Comparison of ENCODE assay signal across 15 cellular contexts in genomic region chr6:20416063-20416454, GRCh38. TPM values are rescaled to one million over a fixed set of nuclear protein-coding genes. Genes with fewer than 3 reads are reported as not detected.
DNase-seq lines count a peak whose midpoint lies in the region; ATAC-seq, FAIRE-seq and TF ChIP-seq lines count a peak whose summit lies in the region.
"Had no signal": no experiment of that assay in that cellular context is flagged by ENCODE, and none has a peak within 500 bp of the region (broad histone marks: within the 10 kb centered on the region; RNA-seq: fewer than 3 reads in every experiment).

No MANE protein-coding gene starts in this region.

- no peaks in the 10 kb centered on the region for H3K9me2 ChIP-seq in Loucy (replicated peaks; ENCODE audit: low read depth, low read length)

- FAIRE-seq in small intestine (lab: Jason Lieb, UNC) (no peak), urothelium cell line (lab: Jason Lieb, UNC) (no peak)
- FAIRE-seq: A549, H54 had no signal

- TF ChIP-seq CTCF in Loucy (conservative IDR thresholded peaks at IDR 0.05; ENCODE audit: low read length), result no peak

- peak overlapping the region; percentile 99 for H3K9ac ChIP-seq in Loucy (ENCODE audit: low read depth, low read length, poor library complexity, severe bottlenecking)

- H3K36me3 ChIP-seq in Loucy (ENCODE audit: insufficient read depth, low read length) (peaks cover 12% of the 10 kb centered on the region), small intestine (ENCODE audit: control insufficient read depth in 2 of 2, insufficient read depth in 2 of 2, low read length in 2 of 2) (no peaks in the 10 kb centered on the region)
- H3K36me3 ChIP-seq: upper lobe of left lung had no signal

- H3K4me3 ChIP-seq in Loucy (ENCODE audit: low read length, poor library complexity, severe bottlenecking) (peak overlapping the region; percentile 66), small intestine (ENCODE audit: low read depth in 1 of 2, low read length in 2 of 2) (no peak overlapping the region)
- H3K4me3 ChIP-seq: A549, SK-N-MC, upper lobe of left lung had no signal

- 30 to 57% (median 32%) methylated on average over 4 of the region's 4 CpGs for WGBS in small intestine, 3 donors

- CTCF ChIA-PET in activated CD8-positive, alpha-beta memory T cell treated with anti-CD3 and anti-CD28 coated beads, Interleukin-2, amount 10 ng/mL, durations not matched to agents 7 days and 5 days (lab: Charles Lee), result no interaction called here

- H3K9me3 ChIP-seq in Loucy (ENCODE audit: insufficient read depth, low read depth, low read length) (no peaks in the 10 kb centered on the region), small intestine (ENCODE audit: control insufficient read depth, low read depth) (no peaks in the 10 kb centered on the region)
- H3K9me3 ChIP-seq: A549, upper lobe of left lung had no signal

- peaks cover 30% of the 10 kb centered on the region for H3K36me3 Mint-ChIP-seq in activated CD8-positive, alpha-beta memory T cell treated with anti-CD3 and anti-CD28 coated beads, Interleukin-2, amount 10 ng/mL, durations not matched to agents 7 days and 5 days
- no peaks in the 10 kb centered on the region for H3K36me3 Mint-ChIP-seq in effector memory CD8-positive, alpha-beta T cell (ENCODE audit: insufficient read depth)

- no peak overlapping the region for H2AFZ ChIP-seq in Loucy (ENCODE audit: low read length)

- H3K27me3 ChIP-seq in Loucy (ENCODE audit: insufficient read depth, low read length, poor library complexity, severe bottlenecking), result no peaks in the 10 kb centered on the region
- H3K27me3 ChIP-seq in small intestine (ENCODE audit: control insufficient read depth in 2 of 2, insufficient read depth in 2 of 2, low read length in 2 of 2), result no peaks in the 10 kb centered on the region
- H3K27me3 ChIP-seq: upper lobe of left lung had no signal

- DNase-seq in activated CD8-positive, alpha-beta memory T cell treated with anti-CD3 and anti-CD28 coated beads, Interleukin-2, amount 10 ng/mL, durations not matched to agents 7 days and 5 days, result no peak
- DNase-seq in activated CD8-positive, alpha-beta memory T cell treated with anti-CD3 and anti-CD28 coated beads, Interleukin-2, amount 50 U/mL, for 48 hours, result no peak
- DNase-seq in effector memory CD8-positive, alpha-beta T cell, result no peak
- DNase-seq in small intestine (no peak), A172 (ENCODE audit: low spot score) (no peak), NCI-H1417 (lab: John Stamatoyannopoulos, UW) (no peak), urothelium cell line (ENCODE audit: low spot score) (no peak)
- DNase-seq: amygdala, NCI-H446 treated with DMSO at 0.1 percent for 48 hours, upper lobe of left lung had no signal

- H3K79me2 ChIP-seq in Loucy (ENCODE audit: insufficient read depth, low read length), result peaks cover 94% of the 10 kb centered on the region

- no peaks in the 10 kb centered on the region for H3K27me3 Mint-ChIP-seq in activated CD8-positive, alpha-beta memory T cell treated with anti-CD3 and anti-CD28 coated beads, Interleukin-2, amount 10 ng/mL, durations not matched to agents 7 days and 5 days
- H3K27me3 Mint-ChIP-seq in effector memory CD8-positive, alpha-beta T cell, result no peaks in the 10 kb centered on the region

- H3K9me3 Mint-ChIP-seq in activated CD8-positive, alpha-beta memory T cell treated with anti-CD3 and anti-CD28 coated beads, Interleukin-2, amount 10 ng/mL, durations not matched to agents 7 days and 5 days (ENCODE audit: low read depth), result peaks cover 3% of the 10 kb centered on the region
- no peaks in the 10 kb centered on the region for H3K9me3 Mint-ChIP-seq in effector memory CD8-positive, alpha-beta T cell

- peaks cover 59% of the 10 kb centered on the region for H3K4me1 Mint-ChIP-seq in activated CD8-positive, alpha-beta memory T cell treated with anti-CD3 and anti-CD28 coated beads, Interleukin-2, amount 10 ng/mL, durations not matched to agents 7 days and 5 days
- peaks cover 60 to 69% of the 10 kb centered on the region in 2 donors for H3K4me1 Mint-ChIP-seq in effector memory CD8-positive, alpha-beta T cell (ENCODE audit: low read depth in 2 of 2)

- H3K4me3 Mint-ChIP-seq in activated CD8-positive, alpha-beta memory T cell treated with anti-CD3 and anti-CD28 coated beads, Interleukin-2, amount 10 ng/mL, durations not matched to agents 7 days and 5 days, result no peak overlapping the region
- peak overlapping the region; percentile 67 to 72 for H3K4me3 Mint-ChIP-seq in effector memory CD8-positive, alpha-beta T cell

- peaks cover 32% of the 10 kb centered on the region for H3F3A ChIP-seq in Loucy (ENCODE audit: low read depth)

- peaks cover 36% of the 10 kb centered on the region for H4K20me1 ChIP-seq in Loucy (ENCODE audit: insufficient read depth, low read length, poor library complexity, severe bottlenecking)

- peak; percentile 51 for ATAC-seq in activated CD8-positive, alpha-beta memory T cell treated with anti-CD3 and anti-CD28 coated beads, Interleukin-2, amount 10 ng/mL, durations not matched to agents 7 days and 5 days
- ATAC-seq in effector memory CD8-positive, alpha-beta T cell (replicated peaks), result peak; percentile 81
- ATAC-seq: left lobe of liver had no signal

- H3K4me2 ChIP-seq in Loucy (ENCODE audit: low read depth, low read length, poor library complexity, severe bottlenecking), result peak overlapping the region; percentile 76
- H3K4me2 ChIP-seq: A549 had no signal

- H3K27ac Mint-ChIP-seq in activated CD8-positive, alpha-beta memory T cell treated with anti-CD3 and anti-CD28 coated beads, Interleukin-2, amount 10 ng/mL, durations not matched to agents 7 days and 5 days, result peak overlapping the region; percentile 13
- H3K27ac Mint-ChIP-seq in effector memory CD8-positive, alpha-beta T cell, result peak overlapping the region; percentile 59 to 65

- H3K27ac ChIP-seq in small intestine (ENCODE audit: low read depth in 1 of 2, low read length in 1 of 2), result peak overlapping the region; percentile 49 to 67
- H3K27ac ChIP-seq: A549, SK-N-MC, upper lobe of left lung had no signal

- H3K4me1 ChIP-seq in Loucy (ENCODE audit: insufficient read depth, low read length, poor library complexity, severe bottlenecking) (peaks cover 90% of the 10 kb centered on the region), small intestine (ENCODE audit: control insufficient read depth in 2 of 2, insufficient read depth in 1 of 2, low read depth in 1 of 2, low read length in 1 of 2) (peaks cover 6 to 25% of the 10 kb centered on the region in 2 donors)

RNA-seq across cellular contexts. Expression of gene E2F3, which starts 14.4 kb away (rescaled TPM):
- total RNA-seq in activated CD8-positive, alpha-beta memory T cell treated with anti-CD3 and anti-CD28 coated beads, Interleukin-2, amount 10 ng/mL, durations not matched to agents 7 days and 5 days, result 10 to 100 TPM; 29.0 to 31.1 TPM
- 1 to 10 TPM; 1.8 to 6.6 (median 2.2) TPM for polyA plus RNA-seq in small intestine
- 6.5 and 8.1 TPM in 2 replicates for total RNA-seq in A172 (2014; rRNA removed; shearing (Covaris generic))
